27 cellular contexts compared by ENCODE assay signal in genomic region chrX:14026121-14026520, GRCh38. TPM values are rescaled to one million over a fixed set of nuclear protein-coding genes. Genes with fewer than 3 reads are reported as not detected.
DNase-seq lines count a peak whose midpoint lies in the region; ATAC-seq and TF ChIP-seq lines count a peak whose summit lies in the region.
"Had no signal": no experiment of that assay in that cellular context is flagged by ENCODE, and none has a peak within 500 bp of the region (broad histone marks: within the 10 kb centered on the region; RNA-seq: fewer than 3 reads in every experiment).

No MANE protein-coding gene starts in this region.

- H3K36me3 Mint-ChIP-seq in WTC11, result 0 out of 2 replicates have a peak, but pooled peaks cover 3% of the 10 kb centered on the region
- H3K36me3 Mint-ChIP-seq: natural killer cell treated with Interleukin-12 subunit alpha and Interleukin-12 subunit beta and Interleukin-15 and Interleukin-18, amount 100 ng/mL, for 72 hours had no signal

- CTCF ChIA-PET in HEK293 (lab: Yijun Ruan, JAX), result interaction anchor here (0.5 to 1.2 kb wide), 5 partner anchors 278 to 1887 kb away, joined by 3 to 5 read pairs (median 3); no protein-coding TSS in a partner anchor
- CTCF ChIA-PET in WTC11 (lab: Charles Lee), result no interaction called here

- no peak overlapping the region for H3K4me3 Mint-ChIP-seq in WTC11
- H3K4me3 Mint-ChIP-seq: CD8-positive, alpha-beta T cell had no signal

- peaks cover 17% of the 10 kb centered on the region for H3K4me1 ChIP-seq in HEK293 (ENCODE audit: control insufficient read depth, insufficient read depth, low read length)

- no peak overlapping the region for H3K27ac ChIP-seq in HEK293 (ENCODE audit: extremely low read depth, low read depth, low read length)
- H3K27ac ChIP-seq: cardiac muscle cell, psoas muscle had no signal

- peak overlapping the region; percentile 46; the same call in 1 of the 2 replicates for H3K27ac Mint-ChIP-seq in WTC11

- intact Hi-C loops in head of caudate nucleus (cut with DNase I), result no loop called here

- peaks cover 4% of the 10 kb centered on the region; the same call in 1 of the 2 replicates for H3K9me3 Mint-ChIP-seq in WTC11
- H3K9me3 Mint-ChIP-seq: activated T-helper 1 cell treated with anti-CD3 and anti-CD28 coated beads, Interleukin-12 subunit alpha, Interleukin-12 subunit beta, Interleukin-2, Interleukin-4 antibody, amounts not matched to agents 30 ng/mL and 10 ng/mL and 1 ng/mL, durations not matched to agents 14 hours and 24 hours and 36 hours; CD8-positive, alpha-beta T cell; natural killer cell treated with Interleukin-12 subunit alpha and Interleukin-12 subunit beta and Interleukin-15 and Interleukin-18, amount 100 ng/mL, for 72 hours; stimulated activated naive CD8-positive, alpha-beta T cell treated with anti-CD3 and anti-CD28 coated beads, Interleukin-15, Interleukin-2, amounts not matched to agents 100 ng/mL and 50 ng/mL, for 24 hours had no signal

- no peaks in the 10 kb centered on the region for H3K36me3 ChIP-seq in HEK293 (ENCODE audit: control insufficient read depth in 2 of 2, insufficient read depth in 1 of 2, low read length in 2 of 2)
- H3K36me3 ChIP-seq: cardiac muscle cell, upper lobe of left lung had no signal

- ATAC-seq in WTC11, result no peak
- ATAC-seq: CD8-positive, alpha-beta T cell; left colon; natural killer cell treated with Interleukin-12 subunit alpha and Interleukin-12 subunit beta and Interleukin-15 and Interleukin-18, amount 100 ng/mL, for 72 hours; psoas muscle; Right ventricle myocardium inferior had no signal

- TF ChIP-seq CTCF in HEK293 (tag by site-specific recombination; IDR thresholded peaks at IDR 0.05) (no peak), WTC11 (IDR thresholded peaks at IDR 0.05) (no peak)

- POLR2A ChIA-PET in HEK293 (lab: Yijun Ruan, JAX), result no interaction called here
- POLR2A ChIA-PET in WTC11 (lab: Charles Lee), result interaction anchor here (0.6 kb wide), 1 partner anchor 1308 kb away, joined by 4 read pairs; no protein-coding TSS in a partner anchor

- H3K4me1 Mint-ChIP-seq in WTC11, result peaks cover 29% of the 10 kb centered on the region

- H3K9me3 ChIP-seq in HEK293 (ENCODE audit: control insufficient read depth, insufficient read depth, low read depth, low read length), result no peaks in the 10 kb centered on the region
- H3K9me3 ChIP-seq: upper lobe of left lung had no signal

- DNase-seq in WTC11 (ENCODE audit: low spot score) (no peak), head of caudate nucleus (peak; percentile 50 to 91 (median 80)), pons (ENCODE audit: low spot score) (peak; percentile 89), MV-4-11 (lab: John Stamatoyannopoulos, UW) (no peak), SW 1271 (lab: John Stamatoyannopoulos, UW) (no peak), NCI-H345 treated with DMSO at 0.1 percent for 48 hours (lab: John Stamatoyannopoulos, UW; ENCODE audit: unreplicated experiment) (no peak)
- DNase-seq in stimulated activated CD4-positive, alpha-beta T cell treated with anti-CD3 and anti-CD28 coated beads, Interleukin-4, amount 100 ng/mL, for 24 hours, result no peak
- DNase-seq: activated CD4-positive, alpha-beta T cell treated with anti-CD3 and anti-CD28 coated beads for 48 hours; CD8-positive, alpha-beta T cell; dermis blood vessel endothelial cell; foreskin keratinocyte; GF-D8; Kasumi-1; left colon; NCI-H1105; NCI-H2081 treated with DMSO at 0.1 percent for 48 hours; NCI-H69; psoas muscle; small intestine; stimulated activated CD4-positive, alpha-beta T cell treated with anti-CD3 and anti-CD28 coated beads, Interleukin-2, amount 100 ng/mL, for 48 hours; upper lobe of left lung had no signal

- H3K4me3 ChIP-seq in HEK293 (ENCODE audit: low read depth, low read length), result no peak overlapping the region
- H3K4me3 ChIP-seq: cardiac muscle cell, psoas muscle, upper lobe of left lung had no signal

- H3K27me3 Mint-ChIP-seq in WTC11 (ENCODE audit: low read depth), result no peaks in the 10 kb centered on the region
- H3K27me3 Mint-ChIP-seq: natural killer cell treated with Interleukin-12 subunit alpha and Interleukin-12 subunit beta and Interleukin-15 and Interleukin-18, amount 100 ng/mL, for 72 hours; stimulated activated naive CD8-positive, alpha-beta T cell treated with anti-CD3 and anti-CD28 coated beads, Interleukin-15, Interleukin-2, amounts not matched to agents 100 ng/mL and 50 ng/mL, for 24 hours had no signal

TF ChIP-seq in HEK293, 187 proteins besides CTCF, POLR2A, EP300 and RAD21:
- TF ChIP-seq ZNF394 (tag by site-specific recombination; IDR thresholded peaks at IDR 0.05; ENCODE audit: borderline replicate concordance), result no peak
- 0 out of 2 replicates have a peak, but pooled peaks have one; percentile 24 for TF ChIP-seq TRIM28 (IDR thresholded peaks at IDR 0.05; ENCODE audit: borderline replicate concordance, low read length)
TF ChIP-seq in HEK293: peak in this region for 1.

TF ChIP-seq in WTC11, 78 proteins besides CTCF, POLR2A, EP300 and RAD21 (continues in another document):
- no peak for TF ChIP-seq GABPB1 (CRISPR knock-in tag; IDR thresholded peaks at IDR 0.05)
- no peak for TF ChIP-seq FOXP1 (CRISPR knock-in tag; IDR thresholded peaks at IDR 0.05; ENCODE audit: borderline replicate concordance)
- no peak for TF ChIP-seq ESRRA (CRISPR knock-in tag; IDR thresholded peaks at IDR 0.05; ENCODE audit: borderline replicate concordance)
- TF ChIP-seq ZNF512 (CRISPR knock-in tag; IDR thresholded peaks at IDR 0.05; ENCODE audit: borderline replicate concordance), result no peak
- no peak for TF ChIP-seq ZNF396 (CRISPR knock-in tag; IDR thresholded peaks at IDR 0.05; ENCODE audit: borderline replicate concordance)
- no peak for TF ChIP-seq ARID4B (CRISPR knock-in tag; IDR thresholded peaks at IDR 0.05; ENCODE audit: borderline replicate concordance)
- TF ChIP-seq ZNF281 (CRISPR knock-in tag; IDR thresholded peaks at IDR 0.05), result no peak

RNA-seq across cellular contexts. Expression of gene GEMIN8, which starts 3.6 kb away (rescaled TPM):
- total RNA-seq in WTC11 (2021), result 20.6 to 22.0 TPM (median 21.1 TPM) in 3 replicates

Comparison
In these comparisons a context has a peak if more than half of its experiments do, and no peak if none do; other contexts are left out.
1. DNase-seq: peak in head of caudate nucleus (42 of 42) and pons (single experiment); none in WTC11 (single experiment), MV-4-11 (single experiment), stimulated activated CD4-positive, alpha-beta T cell treated with anti-CD3 and anti-CD28 coated beads, Interleukin-4, amount 100 ng/mL, for 24 hours (single experiment), SW 1271 (0 of 2) and NCI-H345 treated with DMSO at 0.1 percent for 48 hours (single experiment).